8 cellular contexts compared by ENCODE assay signal in the genomic region with DNA sequence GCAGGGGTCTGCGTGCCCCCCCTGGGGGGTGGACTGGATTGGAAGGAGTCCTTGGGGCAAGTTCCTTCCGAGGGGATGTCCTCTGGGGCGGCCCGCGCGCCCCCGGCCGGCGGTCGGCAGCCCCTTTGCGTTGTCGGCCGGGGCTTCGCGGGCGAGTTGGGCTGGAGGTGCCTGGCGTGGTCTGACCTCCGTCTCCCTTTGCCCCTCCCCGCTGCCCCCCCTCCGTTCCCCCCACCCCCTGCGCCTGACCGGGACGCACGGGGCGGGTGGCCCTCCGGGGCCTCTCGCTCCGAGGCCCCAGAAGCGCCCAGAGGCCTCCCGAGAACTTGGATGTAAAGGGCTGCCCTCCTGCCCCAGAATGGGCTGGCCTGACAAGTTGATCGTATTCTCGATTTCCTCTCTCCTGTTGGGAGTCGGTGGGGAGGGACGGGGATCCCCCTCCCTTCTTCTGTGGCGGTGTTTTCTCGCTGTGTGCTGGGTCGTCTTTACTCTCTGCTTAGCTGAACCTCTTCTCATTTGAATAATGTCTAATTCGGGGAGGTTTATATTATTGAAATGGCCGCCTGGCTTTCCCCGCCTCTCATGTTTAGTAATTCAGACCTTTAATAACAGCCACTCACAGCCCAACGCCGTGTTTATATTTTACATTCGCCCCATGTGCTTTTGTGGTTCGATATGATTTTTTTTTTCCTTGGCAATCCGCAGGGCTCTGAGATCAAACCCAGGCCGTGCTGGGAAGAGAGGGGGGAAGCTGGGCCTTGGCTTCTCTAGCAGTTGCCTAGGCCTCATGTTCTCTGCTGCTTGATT. TPM values are rescaled to one million over a fixed set of nuclear protein-coding genes. Genes with fewer than 3 reads are reported as not detected.
DNase-seq lines count a peak whose midpoint lies in the region; ATAC-seq and TF ChIP-seq lines count a peak whose summit lies in the region.

No MANE protein-coding gene starts in this region.

- H3K9ac ChIP-seq in colonic mucosa (ENCODE audit: low read depth in 2 of 2, low read length in 2 of 2): peak overlapping the region; percentile 84 to 91

- peak; percentile 40 for ATAC-seq in GM18873 (IDR thresholded peaks at IDR 0.05; ENCODE audit: low FRiP score, unreplicated experiment)
- peak; percentile 45 for ATAC-seq in HG03139 (IDR thresholded peaks at IDR 0.05; ENCODE audit: unreplicated experiment)
- peak; percentile 59 for ATAC-seq in left lobe of liver

- no peaks in the 10 kb centered on the region for H3K4me1 ChIP-seq in colonic mucosa

- intact Hi-C loops in colonic mucosa (cut with DNase I): no loop called here

- H3K4me3 ChIP-seq in AG09309 (ENCODE audit: control insufficient read depth, low read depth, low read length) (peak overlapping the region; percentile 90), colonic mucosa (peak overlapping the region; percentile 68)

- H3K36me3 ChIP-seq in colonic mucosa: no peaks in the 10 kb centered on the region

- peak overlapping the region; percentile 98 for H3K27ac ChIP-seq in colonic mucosa

- no peaks in the 10 kb centered on the region for H3K9me3 ChIP-seq in colonic mucosa

- DNase-seq in AG09309 (ENCODE audit: low read depth) (no peak), NCI-H446 (lab: John Stamatoyannopoulos, UW) (peak; percentile 49 to 60), colonic mucosa (peak; percentile 84), left lobe of liver (ENCODE audit: low spot score) (peak; percentile 81)
- peak; percentile 58 to 61 for DNase-seq in activated CD4-positive, alpha-beta T cell treated with anti-CD3 and anti-CD28 coated beads for 4 hours
- peak; percentile 49 for DNase-seq in stimulated activated CD4-positive, alpha-beta T cell treated with anti-CD3 and anti-CD28 coated beads, Interleukin-2, amount 100 ng/mL, for 4 hours (ENCODE audit: low read depth)

- TF ChIP-seq CTCF in AG09309 (IDR thresholded peaks at IDR 0.05; ENCODE audit: control insufficient read depth, insufficient read depth, low read depth, low read length, missing control alignments): no peak
- TF ChIP-seq CTCF in colonic mucosa (IDR thresholded peaks at IDR 0.05): no peak

- no peaks in the 10 kb centered on the region for H3K27me3 ChIP-seq in colonic mucosa

RNA-seq across cellular contexts. Expression of a gene that starts 1.3 kb away (rescaled TPM):
- total RNA-seq in colonic mucosa (10 to 100 TPM; 16.4 to 24.4 TPM), left lobe of liver (4.7 TPM)
